14 cellular contexts compared by ENCODE assay signal in genomic region chr10:99533496-99534455, GRCh38. TPM values are rescaled to one million over a fixed set of nuclear protein-coding genes. Genes with fewer than 3 reads are reported as not detected.
DNase-seq lines count a peak whose midpoint lies in the region; ATAC-seq and TF ChIP-seq lines count a peak whose summit lies in the region.
"Had no signal": no experiment of that assay in that cellular context is flagged by ENCODE, and none has a peak within 500 bp of the region (broad histone marks: within the 10 kb centered on the region; RNA-seq: fewer than 3 reads in every experiment).

No MANE protein-coding gene starts in this region.

- H3K36me3 ChIP-seq in A673 (ENCODE audit: insufficient read depth, low read length, poor library complexity, severe bottlenecking) (no peaks in the 10 kb centered on the region), Caco-2 (ENCODE audit: control insufficient read depth, insufficient read depth, low read length) (no peaks in the 10 kb centered on the region)
- no peaks in the 10 kb centered on the region for H3K36me3 ChIP-seq in naive thymus-derived CD4-positive, alpha-beta T cell (ENCODE audit: control insufficient read depth in 2 of 3, insufficient read depth in 3 of 3, low read length in 3 of 3)
- H3K36me3 ChIP-seq: BLaER1 treated with 17β-estradiol and CSF1 and Interleukin-3, amounts not matched to agents 10 nM and 100 nM had no signal

- CTCF ChIA-PET in A673 (lab: Charles Lee), result no interaction called here
- CTCF ChIA-PET in Caco-2 (lab: Charles Lee), result interaction anchor here (0.6 kb wide), 1 partner anchor 17 kb away, joined by 4 read pairs; no protein-coding TSS in a partner anchor
- CTCF ChIA-PET in naive thymus-derived CD4-positive, alpha-beta T cell (lab: Charles Lee), result no interaction called here

- H3K4me3 ChIP-seq in A673 (ENCODE audit: low read depth, low read length, poor library complexity, severe bottlenecking) (peak overlapping the region; percentile 37), Caco-2 (ENCODE audit: low read depth, low read length) (no peak overlapping the region; the same call in 1 of the 2 replicates)
- H3K4me3 ChIP-seq in naive thymus-derived CD4-positive, alpha-beta T cell (ENCODE audit: low read length), result no peak overlapping the region

- no TSS peak for BruUV-seq in A673 (replicated peaks; lab: Mats Ljungman, UMichigan)
- BruUV-seq in Caco-2 (replicated peaks; lab: Mats Ljungman, UMichigan), result no TSS peak

- H3K4me1 ChIP-seq in A673 (ENCODE audit: insufficient read depth, low read length, poor library complexity, severe bottlenecking) (peaks cover 8% of the 10 kb centered on the region), Caco-2 (peaks cover 9% of the 10 kb centered on the region; the same call in 1 of the 2 replicates)
- peaks cover 0 to 10% of the 10 kb centered on the region in 2 donors for H3K4me1 ChIP-seq in naive thymus-derived CD4-positive, alpha-beta T cell (ENCODE audit: control insufficient read depth in 2 of 2, insufficient read depth in 2 of 2, low read length in 2 of 2)

- peaks cover 8% of the 10 kb centered on the region for H3K4me1 Mint-ChIP-seq in Caco-2 (ENCODE audit: low read depth, unreplicated experiment)
- peaks cover 28% of the 10 kb centered on the region for H3K4me1 Mint-ChIP-seq in activated naive CD8-positive, alpha-beta T cell treated with anti-CD3 and anti-CD28 coated beads, Interleukin-2, amount 10 ng/mL, durations not matched to agents 7 days and 5 days
- H3K4me1 Mint-ChIP-seq in naive thymus-derived CD4-positive, alpha-beta T cell, result peaks cover 31 to 59% (median 54%) of the 10 kb centered on the region in 7 donors

- no peak for DNase-seq in A673 (ENCODE audit: low spot score)
- DNase-seq in Caco-2, result no peak
- no peak for DNase-seq in activated naive CD8-positive, alpha-beta T cell treated with anti-CD3 and anti-CD28 coated beads, Interleukin-2, amount 10 ng/mL, durations not matched to agents 7 days and 5 days
- DNase-seq in naive thymus-derived CD4-positive, alpha-beta T cell, result no peak
- DNase-seq in caudate nucleus (lab: John Stamatoyannopoulos, UW), result no peak
- DNase-seq in G401 (ENCODE audit: low spot score), result no peak
- DNase-seq: activated CD4-positive, alpha-beta T cell treated with anti-CD3 and anti-CD28 coated beads, Interleukin-2, amount 50 U/mL, for 48 hours had no signal

- in situ Hi-C loops in G401 (cut with HindIII; ENCODE audit: low sequenced_read_pairs), result no loop called here

- H3K27me3 ChIP-seq in A673 (replicated peaks; ENCODE audit: insufficient read depth, low read depth, low read length, poor library complexity) (peaks cover 96% of the 10 kb centered on the region), Caco-2 (replicated peaks; ENCODE audit: control insufficient read depth, insufficient read depth, low read length) (no peaks in the 10 kb centered on the region)
- H3K27me3 ChIP-seq in naive thymus-derived CD4-positive, alpha-beta T cell (ENCODE audit: control insufficient read depth in 2 of 2, insufficient read depth in 2 of 2, low read length in 2 of 2), result peaks cover 5 to 30% of the 10 kb centered on the region in 2 donors

- peaks cover 4% of the 10 kb centered on the region for H3K36me3 Mint-ChIP-seq in Caco-2 (ENCODE audit: insufficient read depth, unreplicated experiment)
- peaks cover 3% of the 10 kb centered on the region for H3K36me3 Mint-ChIP-seq in activated naive CD8-positive, alpha-beta T cell treated with anti-CD3 and anti-CD28 coated beads, Interleukin-2, amount 10 ng/mL, durations not matched to agents 7 days and 5 days
- peaks cover 0 to 6% (median 4%) of the 10 kb centered on the region in 5 donors for H3K36me3 Mint-ChIP-seq in naive thymus-derived CD4-positive, alpha-beta T cell

- intact Hi-C loops in A673 (cut with micrococcal nuclease; ENCODE audit: unreplicated experiment) (no loop called here), Caco-2 (cut with micrococcal nuclease; ENCODE audit: unreplicated experiment) (no loop called here)
- intact Hi-C loops in naive thymus-derived CD4-positive, alpha-beta T cell (cut with micrococcal nuclease), result loop anchor here in 1 of 2 donors (5.0 kb wide), 1 partner anchor 301 kb away; no protein-coding TSS in a partner anchor

- peak overlapping the region; percentile 74 for H3K4me3 Mint-ChIP-seq in Caco-2 (ENCODE audit: unreplicated experiment)
- peak overlapping the region; percentile 58 for H3K4me3 Mint-ChIP-seq in activated naive CD8-positive, alpha-beta T cell treated with anti-CD3 and anti-CD28 coated beads, Interleukin-2, amount 10 ng/mL, durations not matched to agents 7 days and 5 days
- H3K4me3 Mint-ChIP-seq in naive thymus-derived CD4-positive, alpha-beta T cell, result peak overlapping the region in 9 of 10 donors; percentile 23 to 68 (median 56)

- no peak for ATAC-seq in activated naive CD8-positive, alpha-beta T cell treated with anti-CD3 and anti-CD28 coated beads, Interleukin-2, amount 10 ng/mL, durations not matched to agents 7 days and 5 days (ENCODE audit: low read depth)
- no peak for ATAC-seq in naive thymus-derived CD4-positive, alpha-beta T cell
- no peak for ATAC-seq in GM18520 (IDR thresholded peaks at IDR 0.05; ENCODE audit: unreplicated experiment)
- no peak for ATAC-seq in GM19452 (IDR thresholded peaks at IDR 0.05; ENCODE audit: unreplicated experiment)
- ATAC-seq: HCT116 had no signal

- no peak for TF ChIP-seq CTCF in A673 (conservative IDR thresholded peaks at IDR 0.05; ENCODE audit: low read depth, low read length)
- TF ChIP-seq CTCF in Caco-2 (IDR thresholded peaks at IDR 0.05; ENCODE audit: insufficient read depth in 1 of 2, low read depth in 1 of 2, low read length in 1 of 2, severe bottlenecking in 1 of 2, unreplicated experiment in 1 of 2), result no peak

- H3K27ac Mint-ChIP-seq in Caco-2 (ENCODE audit: unreplicated experiment), result no peak overlapping the region
- H3K27ac Mint-ChIP-seq in activated naive CD8-positive, alpha-beta T cell treated with anti-CD3 and anti-CD28 coated beads, Interleukin-2, amount 10 ng/mL, durations not matched to agents 7 days and 5 days, result no peak overlapping the region
- peak overlapping the region in 1 of 9 donors; percentile 63 for H3K27ac Mint-ChIP-seq in naive thymus-derived CD4-positive, alpha-beta T cell

- no peaks in the 10 kb centered on the region for H3K27me3 Mint-ChIP-seq in Caco-2 (ENCODE audit: insufficient read depth, unreplicated experiment)
- peaks cover 91% of the 10 kb centered on the region for H3K27me3 Mint-ChIP-seq in activated naive CD8-positive, alpha-beta T cell treated with anti-CD3 and anti-CD28 coated beads, Interleukin-2, amount 10 ng/mL, durations not matched to agents 7 days and 5 days
- H3K27me3 Mint-ChIP-seq in naive thymus-derived CD4-positive, alpha-beta T cell, result peaks cover 72 to 94% (median 85%) of the 10 kb centered on the region in 5 donors

- H3K9me3 ChIP-seq in A673 (ENCODE audit: low read depth, low read length, poor library complexity, severe bottlenecking), result no peaks in the 10 kb centered on the region
- H3K9me3 ChIP-seq in Caco-2, result no peaks in the 10 kb centered on the region
- no peaks in the 10 kb centered on the region for H3K9me3 ChIP-seq in naive thymus-derived CD4-positive, alpha-beta T cell (ENCODE audit: control insufficient read depth in 2 of 3, low read length in 3 of 3)

- H3K27ac ChIP-seq in A673 (ENCODE audit: low read depth, low read length, poor library complexity, severe bottlenecking) (no peak overlapping the region), caudate nucleus (ENCODE audit: low read depth, low read length) (no peak overlapping the region)
- no peak overlapping the region for H3K27ac ChIP-seq in naive thymus-derived CD4-positive, alpha-beta T cell (ENCODE audit: low read depth, low read length)
- H3K27ac ChIP-seq: BLaER1 treated with 17β-estradiol and CSF1 and Interleukin-3, amounts not matched to agents 10 nM and 100 nM had no signal

- no peaks in the 10 kb centered on the region for H3K9me3 Mint-ChIP-seq in Caco-2 (ENCODE audit: unreplicated experiment)
- no peaks in the 10 kb centered on the region for H3K9me3 Mint-ChIP-seq in activated naive CD8-positive, alpha-beta T cell treated with anti-CD3 and anti-CD28 coated beads, Interleukin-2, amount 10 ng/mL, durations not matched to agents 7 days and 5 days
- peaks cover 0 to 5% (median 0%) of the 10 kb centered on the region in 11 donors for H3K9me3 Mint-ChIP-seq in naive thymus-derived CD4-positive, alpha-beta T cell

- POLR2A ChIA-PET in A673 (lab: Charles Lee; ENCODE audit: low non-redundant PET), result no interaction called here
- POLR2A ChIA-PET in Caco-2 (lab: Charles Lee), result no interaction called here
- POLR2A ChIA-PET in activated naive CD8-positive, alpha-beta T cell treated with anti-CD3 and anti-CD28 coated beads, Interleukin-2, amount 10 ng/mL, durations not matched to agents 7 days and 5 days (lab: Charles Lee), result no interaction called here
- POLR2A ChIA-PET in naive thymus-derived CD4-positive, alpha-beta T cell (lab: Charles Lee), result no interaction called here

RNA-seq across cellular contexts. Expression of gene NKX2-3, which starts 1.0 kb away (rescaled TPM):
- total RNA-seq in A673 (2021) (0.20 TPM in 1 of 2 replicates, not detected in the other), Caco-2 (2022) (0.37 and 0.43 TPM in 2 replicates)
- not detected for total RNA-seq in activated naive CD8-positive, alpha-beta T cell treated with anti-CD3 and anti-CD28 coated beads, Interleukin-2, amount 10 ng/mL, durations not matched to agents 7 days and 5 days
- not detected for total RNA-seq in naive thymus-derived CD4-positive, alpha-beta T cell
- polyA plus RNA-seq in naive thymus-derived CD4-positive, alpha-beta T cell, result not detected
- not detected in 2 replicates for total RNA-seq in G401 (2014; rRNA removed; shearing (Covaris generic))
- total RNA-seq: activated naive CD4-positive, alpha-beta T cell treated with anti-CD3 and anti-CD28 coated beads, Interleukin-2, amount 50 U/mL, for 72 hours; chondrocyte; fibroblast of lung had no signal
- polyA plus RNA-seq: fibroblast of lung had no signal
